In the genomic region with DNA sequence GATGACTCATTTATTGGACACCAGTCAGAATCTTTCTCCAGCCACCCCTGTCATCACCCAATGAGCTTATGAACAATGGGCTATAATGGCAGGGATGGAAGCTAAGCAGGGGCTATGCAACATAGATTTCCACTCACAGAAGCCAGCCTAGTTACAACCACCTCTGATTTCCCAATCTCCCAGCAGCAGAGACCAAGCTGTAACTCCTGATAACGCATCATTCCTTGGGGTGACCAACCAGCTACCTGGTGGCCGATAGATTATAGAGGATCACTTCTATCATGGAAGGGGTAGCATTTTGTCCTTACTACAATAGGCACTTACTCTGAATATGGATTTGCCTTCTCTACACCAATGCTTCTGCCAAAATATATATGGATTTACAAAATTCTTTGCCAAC, we compare ENCODE assay signal across 11 cellular contexts.
"Had no signal": no experiment of that assay in that cellular context is flagged by ENCODE, and none has a peak within 500 bp of the region (broad histone marks: within the 10 kb centered on the region; RNA-seq: fewer than 3 reads in every experiment).

No MANE protein-coding gene starts in this region.

- H3K36me3 ChIP-seq: HAP-1 had no signal

- H3K4me2 ChIP-seq: GM23338 had no signal

- H3K9ac ChIP-seq: GM23248 had no signal

- H3K4me1 ChIP-seq: HAP-1 had no signal

- H3K4me3 ChIP-seq: GM23248, GM23338, HAP-1 had no signal

- H2AFZ ChIP-seq: GM23248, GM23338 had no signal

- H3K9me3 ChIP-seq: HAP-1 had no signal

- ATAC-seq: GM23338, HCT116 had no signal

- FAIRE-seq: H1, H54 had no signal

- DNase-seq: GM23248, GOT3, H7, H9, HCEC 1CT, HFFc6 had no signal

- H3K27ac ChIP-seq: GM23248 had no signal
